Comparison of ENCODE assay signal across 11 cellular contexts in genomic region chr10:4650572-4650971, GRCh38.
DNase-seq lines count a peak whose midpoint lies in the region; ATAC-seq and TF ChIP-seq lines count a peak whose summit lies in the region.
"Had no signal": no experiment of that assay in that cellular context is flagged by ENCODE, and none has a peak within 500 bp of the region (broad histone marks: within the 10 kb centered on the region; RNA-seq: fewer than 3 reads in every experiment).

No MANE protein-coding gene starts in this region.

- peak overlapping the region; percentile 66; the same call in 1 of the 2 replicates for H2BK120ac ChIP-seq in IMR-90 (ENCODE audit: low read depth, low read length)

- H3K36me3 Mint-ChIP-seq in neural progenitor cell (no peaks in the 10 kb centered on the region), nephron progenitor cell (ENCODE audit: low read depth) (no peaks in the 10 kb centered on the region)

- no peak overlapping the region; the same call in 1 of the 2 replicates for H3K23ac ChIP-seq in IMR-90 (ENCODE audit: low read depth, low read length)

- no peak overlapping the region for H3K4me3 Mint-ChIP-seq in neural progenitor cell
- H3K4me3 Mint-ChIP-seq in nephron progenitor cell, result no peak overlapping the region
- H3K4me3 Mint-ChIP-seq: central memory CD8-positive, alpha-beta T cell had no signal

- peaks cover 4% of the 10 kb centered on the region; the same call in 1 of the 2 replicates for H3K4me1 ChIP-seq in IMR-90 (ENCODE audit: control insufficient read depth, insufficient read depth, low read length)
- peaks cover 0 to 24% (median 6%) of the 10 kb centered on the region in 3 donors for H3K4me1 ChIP-seq in esophagus squamous epithelium
- H3K4me1 ChIP-seq in neural progenitor cell, result peaks cover 51% of the 10 kb centered on the region
- H3K4me1 ChIP-seq in HAP-1, result peaks cover 9% of the 10 kb centered on the region

- H3K9me3 Mint-ChIP-seq in neural progenitor cell (no peaks in the 10 kb centered on the region), nephron progenitor cell (no peaks in the 10 kb centered on the region)
- H3K9me3 Mint-ChIP-seq: central memory CD8-positive, alpha-beta T cell had no signal

- dilution Hi-C loops in IMR-90 (cut with HindIII; ENCODE audit: low sequenced_read_pairs, unreplicated experiment), result no loop called here

- peak overlapping the region; percentile 35; the same call in 1 of the 2 replicates for H3K4ac ChIP-seq in IMR-90 (ENCODE audit: low read depth, low read length)

- H2BK20ac ChIP-seq in IMR-90 (ENCODE audit: low read depth, low read length), result peak overlapping the region; percentile 53; the same call in 1 of the 2 replicates

- 40% methylated on average over 1 of the region's 5 CpGs; no CpG with 5 or more reads in 1 of the 2 experiments for WGBS in IMR-90 (ENCODE audit: extremely low coverage in 2 of 2, insufficient read length in 1 of 2), 2 experiments
- 43 to 73% methylated on average over 5 of the region's 5 CpGs for WGBS in esophagus squamous epithelium, 2 donors

- CTCF ChIA-PET in IMR-90 (lab: Yijun Ruan, JAX), result no interaction called here

- peak overlapping the region; percentile 1; the same call in 1 of the 2 replicates for H3K4me2 ChIP-seq in IMR-90 (ENCODE audit: low read depth, low read length)
- no peak overlapping the region for H3K4me2 ChIP-seq in neural progenitor cell

- H3K9me1 ChIP-seq in IMR-90 (ENCODE audit: insufficient read depth, low read length), result peaks cover 2% of the 10 kb centered on the region; the same call in 1 of the 2 replicates

- H3K4me3 ChIP-seq in AG09309 (ENCODE audit: control insufficient read depth, low read depth, low read length) (no peak overlapping the region), IMR-90 (ENCODE audit: insufficient read depth, low read depth, low read length) (no peak overlapping the region), esophagus squamous epithelium (no peak overlapping the region), neural progenitor cell (no peak overlapping the region), HAP-1 (no peak overlapping the region)

- H3K14ac ChIP-seq in IMR-90 (replicated peaks; ENCODE audit: low read depth, low read length), result 0 out of 2 replicates have a peak overlapping the region, but pooled peaks have one; percentile 4

- no peaks in the 10 kb centered on the region for H4K20me1 ChIP-seq in IMR-90 (ENCODE audit: insufficient read depth, low read length)
- no peaks in the 10 kb centered on the region for H4K20me1 ChIP-seq in neural progenitor cell (ENCODE audit: low read depth)

- intact Hi-C loops in IMR-90 (cut with micrococcal nuclease), result loop anchor here (5.0 to 10.0 kb wide), 3 partner anchors 138 to 1186 kb away; no protein-coding TSS in a partner anchor
- intact Hi-C loops in esophagus squamous epithelium (cut with DNase I), result loop anchor here (10.0 kb wide), 1 partner anchor 114 kb away; no protein-coding TSS in a partner anchor

- H3K18ac ChIP-seq in IMR-90 (ENCODE audit: low read depth, low read length), result no peak overlapping the region

- H4K5ac ChIP-seq in IMR-90 (ENCODE audit: low read depth, low read length), result no peak overlapping the region

- POLR2A ChIA-PET in IMR-90 (lab: Charles Lee; ENCODE audit: unreplicated experiment), result interaction anchor here (0.6 kb wide), 1 partner anchor 307 kb away, joined by 4 read pairs; no protein-coding TSS in a partner anchor

- TF ChIP-seq CTCF in AG09309 (IDR thresholded peaks at IDR 0.05; ENCODE audit: control insufficient read depth, insufficient read depth, low read depth, low read length, missing control alignments) (peak; percentile 26), IMR-90 (conservative IDR thresholded peaks at IDR 0.05; ENCODE audit: low read depth, low read length) (no peak), esophagus squamous epithelium (IDR thresholded peaks at IDR 0.05) (no peak), neural progenitor cell (IDR thresholded peaks at IDR 0.05) (no peak), nephron progenitor cell (IDR thresholded peaks at IDR 0.05) (no peak)

- ATAC-seq in IMR-90 (ENCODE audit: low read depth), result peak; percentile 84

- H3K79me2 ChIP-seq in neural progenitor cell (ENCODE audit: low read depth), result no peaks in the 10 kb centered on the region

- H3K36me3 ChIP-seq in IMR-90 (ENCODE audit: control insufficient read depth, insufficient read depth, low read length) (no peaks in the 10 kb centered on the region), esophagus squamous epithelium (no peaks in the 10 kb centered on the region), neural progenitor cell (no peaks in the 10 kb centered on the region), HAP-1 (replicated peaks) (no peaks in the 10 kb centered on the region)

- H3K27ac ChIP-seq in IMR-90 (ENCODE audit: insufficient read depth, low read length) (peak overlapping the region; percentile 13; the same call in 1 of the 2 replicates), esophagus squamous epithelium (peak overlapping the region in 3 of 4 donors; percentile 5 to 31 (median 25)), neural progenitor cell (no peak overlapping the region)

- TF ChIP-seq POLR2A in IMR-90 (IDR thresholded peaks at IDR 0.05; ENCODE audit: low read depth, low read length), result no peak
- TF ChIP-seq POLR2A in esophagus squamous epithelium (IDR thresholded peaks at IDR 0.05), result no peak

- no peak overlapping the region for H3K27ac Mint-ChIP-seq in neural progenitor cell
- no peak overlapping the region for H3K27ac Mint-ChIP-seq in nephron progenitor cell

- H3K27me3 ChIP-seq in IMR-90 (ENCODE audit: control insufficient read depth, insufficient read depth, low read length), result no peaks in the 10 kb centered on the region
- H3K27me3 ChIP-seq in esophagus squamous epithelium, result no peaks in the 10 kb centered on the region
- no peaks in the 10 kb centered on the region for H3K27me3 ChIP-seq in neural progenitor cell
- H3K27me3 ChIP-seq in HAP-1 (ENCODE audit: low read depth), result no peaks in the 10 kb centered on the region

- H3K9me3 ChIP-seq in IMR-90 (ENCODE audit: control insufficient read depth, insufficient read depth, low read length) (no peaks in the 10 kb centered on the region), esophagus squamous epithelium (no peaks in the 10 kb centered on the region), neural progenitor cell (ENCODE audit: low read depth) (no peaks in the 10 kb centered on the region), HAP-1 (no peaks in the 10 kb centered on the region)

- peak overlapping the region; percentile 4 for H2BK5ac ChIP-seq in IMR-90 (ENCODE audit: low read depth, low read length, poor library complexity, severe bottlenecking)

- H3K4me1 Mint-ChIP-seq in neural progenitor cell (peaks cover 34% of the 10 kb centered on the region), nephron progenitor cell (peaks cover 63% of the 10 kb centered on the region)

- TF ChIP-seq RAD21 in IMR-90 (IDR thresholded peaks at IDR 0.05; ENCODE audit: low read length), result peak; percentile 34; the same call in 1 of the 2 replicates

- H3K9ac ChIP-seq in IMR-90 (ENCODE audit: low read depth, low read length) (no peak overlapping the region), neural progenitor cell (no peak overlapping the region)

- peak; percentile 53 for DNase-seq in AG09309 (ENCODE audit: low read depth)
- peak; percentile 75 for DNase-seq in IMR-90
- no peak for DNase-seq in esophagus squamous epithelium (lab: John Stamatoyannopoulos, UW)
- DNase-seq in neural progenitor cell (ENCODE audit: low spot score), result no peak
- no peak for DNase-seq in HAP-1 (ENCODE audit: low spot score in 2 of 2)
- no peak for DNase-seq in stimulated activated naive CD4-positive, alpha-beta T cell (lab: John Stamatoyannopoulos, UW)
- no peak for DNase-seq in cortex of kidney (lab: John Stamatoyannopoulos, UW)
- DNase-seq in nephron progenitor cell, result no peak
- DNase-seq: small intestine; stimulated activated CD8-positive, alpha-beta memory T cell treated with anti-CD3 and anti-CD28 coated beads, Interleukin-4, amount 100 ng/mL, for 48 hours had no signal

- peak overlapping the region; percentile 63 for H4K91ac ChIP-seq in IMR-90 (ENCODE audit: insufficient read depth, low read depth, low read length)

- in situ Hi-C loops in IMR-90 (cut with MboI; ENCODE audit: low sequenced_read_pairs), result loop anchor here (10.0 kb wide), 1 partner anchor 1466 kb away; no protein-coding TSS in a partner anchor
- in situ Hi-C loops in HAP-1 (cut with MboI; ENCODE audit: low sequenced_read_pairs), result loop anchor here (25.0 kb wide), 1 partner anchor 1438 kb away; no protein-coding TSS in a partner anchor

- BruUV-seq in IMR-90 (replicated peaks; lab: Mats Ljungman, UMichigan), result no TSS peak

- H2AK5ac ChIP-seq in IMR-90 (ENCODE audit: low read depth, low read length), result peak overlapping the region; percentile 79

- H3K56ac ChIP-seq in IMR-90 (ENCODE audit: extremely low read depth, insufficient read depth, low read length), result no peak overlapping the region

- no peaks in the 10 kb centered on the region for H3K27me3 Mint-ChIP-seq in neural progenitor cell (ENCODE audit: insufficient read depth, low read depth)
- peaks cover 3% of the 10 kb centered on the region for H3K27me3 Mint-ChIP-seq in nephron progenitor cell (ENCODE audit: low read depth, poor library complexity)
- H3K27me3 Mint-ChIP-seq: central memory CD8-positive, alpha-beta T cell had no signal

- H4K8ac ChIP-seq in IMR-90 (ENCODE audit: low read depth in 2 of 2, low read length in 2 of 2), result peak overlapping the region in 1 of 2 experiments; percentile 60; a peak in 1 of 4 replicates

- peak overlapping the region; percentile 79 for H2AFZ ChIP-seq in IMR-90 (replicated peaks; ENCODE audit: low read length, poor library complexity)
- H2AFZ ChIP-seq in neural progenitor cell (replicated peaks), result peak overlapping the region; percentile 65

- no peak overlapping the region for H2AK9ac ChIP-seq in IMR-90 (replicated peaks; ENCODE audit: low read depth, low read length, poor library complexity)

- H3K79me1 ChIP-seq in IMR-90 (ENCODE audit: low read depth in 1 of 2, low read length in 2 of 2), result no peaks in the 10 kb centered on the region

- peak overlapping the region; percentile 29; the same call in 1 of the 3 replicates for H2BK15ac ChIP-seq in IMR-90 (ENCODE audit: low read depth, low read length)

- H3F3A ChIP-seq in neural progenitor cell (ENCODE audit: low read depth), result no peaks in the 10 kb centered on the region

TF ChIP-seq in IMR-90, 13 proteins besides CTCF, POLR2A, EP300 and RAD21:
- TF ChIP-seq SMC3 (IDR thresholded peaks at IDR 0.05; ENCODE audit: low read depth, low read length) (peak; percentile 46), CEBPB (IDR thresholded peaks at IDR 0.05; ENCODE audit: low read depth, low read length) (peak; percentile 67), NFE2L2 (IDR thresholded peaks at IDR 0.05; ENCODE audit: low read depth, low read length) (no peak)

Comparison
In these comparisons a context has a peak if more than half of its experiments do, and no peak if none do; other contexts are left out.
1. DNase-seq: peak in AG09309 (single experiment) and IMR-90 (single experiment); none in esophagus squamous epithelium (single experiment), neural progenitor cell (single experiment), HAP-1 (0 of 2), stimulated activated naive CD4-positive, alpha-beta T cell (0 of 6), cortex of kidney (single experiment) and nephron progenitor cell (single experiment).